In genomic region chr5:127063236-127063913, GRCh38 we compare ENCODE assay signal across 2 cellular contexts.
A peak's percentile ranks its signal among the peaks of the same experiment; 100 is the strongest.
TF ChIP-seq lines count a peak whose summit lies in the region.

No MANE protein-coding gene starts in this region.

TF ChIP-seq in A549, 52 proteins besides CTCF, POLR2A, EP300 and RAD21:
- TF ChIP-seq RNF2 (IDR thresholded peaks at IDR 0.05; ENCODE audit: borderline replicate concordance, low read depth), result no peak
- no peak for TF ChIP-seq NPAS2 (CRISPR knock-in tag; IDR thresholded peaks at IDR 0.05; ENCODE audit: borderline replicate concordance)
- TF ChIP-seq MAFK (IDR thresholded peaks at IDR 0.05; ENCODE audit: partially characterized antibody), result peak; percentile 71
TF ChIP-seq in A549: peak in this region for 1.

TF ChIP-seq in IMR-90, 13 proteins besides CTCF, POLR2A, EP300 and RAD21:
- TF ChIP-seq MAFK (IDR thresholded peaks at IDR 0.05; ENCODE audit: low read depth, low read length), result peak; percentile 59
- no peak for TF ChIP-seq NFE2L2 (IDR thresholded peaks at IDR 0.05; ENCODE audit: low read depth, low read length)
- TF ChIP-seq, protein P1, sequence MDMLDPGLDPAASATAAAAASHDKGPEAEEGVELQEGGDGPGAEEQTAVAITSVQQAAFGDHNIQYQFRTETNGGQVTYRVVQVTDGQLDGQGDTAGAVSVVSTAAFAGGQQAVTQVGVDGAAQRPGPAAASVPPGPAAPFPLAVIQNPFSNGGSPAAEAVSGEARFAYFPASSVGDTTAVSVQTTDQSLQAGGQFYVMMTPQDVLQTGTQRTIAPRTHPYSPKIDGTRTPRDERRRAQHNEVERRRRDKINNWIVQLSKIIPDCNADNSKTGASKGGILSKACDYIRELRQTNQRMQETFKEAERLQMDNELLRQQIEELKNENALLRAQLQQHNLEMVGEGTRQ (IDR thresholded peaks at IDR 0.05; ENCODE audit: low read depth, low read length), result no peak
